Comparison of ENCODE assay signal across 23 cellular contexts in the genomic region with DNA sequence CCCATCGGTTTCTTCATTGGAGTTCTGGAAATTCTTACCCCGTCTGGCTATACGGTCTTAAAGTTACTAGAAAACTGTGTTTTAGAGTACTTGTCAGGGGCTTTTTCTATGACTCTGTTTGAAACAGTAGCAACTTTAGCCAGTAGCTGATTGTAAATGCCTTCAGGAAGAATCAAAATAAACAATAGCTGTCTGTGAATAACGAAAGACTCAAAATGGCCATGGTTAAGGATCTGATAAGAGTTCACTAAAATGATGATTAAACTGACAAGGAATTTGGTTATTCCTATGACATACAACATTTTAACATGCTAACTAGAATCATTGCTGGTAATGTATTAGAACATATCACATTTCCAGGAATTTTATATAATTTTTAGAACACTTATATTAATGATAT.
"Had no signal": no experiment of that assay in that cellular context is flagged by ENCODE, and none has a peak within 500 bp of the region (broad histone marks: within the 10 kb centered on the region; RNA-seq: fewer than 3 reads in every experiment).

No MANE protein-coding gene starts in this region.

- H2AFZ ChIP-seq: hepatocyte, neural progenitor cell, parathyroid adenoma had no signal

- H3K36me3 ChIP-seq: colonic mucosa, gastrocnemius medialis, left lung, neural progenitor cell, right lobe of liver, thoracic aorta, upper lobe of left lung had no signal

- H3K9ac ChIP-seq: neural progenitor cell, parathyroid adenoma had no signal

- H3K27ac ChIP-seq: colonic mucosa, epithelial cell of prostate, gastrocnemius medialis, hepatocyte, left lung, neural progenitor cell, parathyroid adenoma, right lobe of liver, thoracic aorta, tibial nerve, upper lobe of left lung had no signal

- ATAC-seq: esophagus mucosa; gastrocnemius medialis; left cardiac atrium; left lung; naive thymus-derived CD4-positive, alpha-beta T cell; right lobe of liver; stimulated activated naive B cell treated with anti-CD40 and anti-IgM and Interleukin-4, amounts not matched to agents 10 μg/mL and 1 μg/mL and 100 μg/mL, for 72 hours had no signal

- H3K9me3 ChIP-seq: colonic mucosa, gastrocnemius medialis, right lobe of liver, thoracic aorta, upper lobe of left lung had no signal

- H3K4me3 ChIP-seq: colonic mucosa, gastrocnemius medialis, hepatocyte, left lung, neural progenitor cell, right lobe of liver, thoracic aorta, tibial nerve, upper lobe of left lung had no signal

- DNase-seq: colonic mucosa; effector CD8-positive, alpha-beta T cell; endodermal cell; gastrocnemius medialis; head of caudate nucleus; left cardiac atrium; left lung; mesendoderm; midbrain; naive thymus-derived CD4-positive, alpha-beta T cell; right lobe of liver; small intestine; stimulated activated CD4-positive, alpha-beta T cell treated with anti-CD3 and anti-CD28 coated beads, Interleukin-15, amount 100 ng/mL, for 24 hours; stimulated activated CD4-positive, alpha-beta T cell treated with anti-CD3 and anti-CD28 coated beads, Interleukin-2, amount 100 ng/mL, for 48 hours; stimulated activated naive B cell treated with anti-CD40 and anti-IgM and Interleukin-4, amounts not matched to agents 10 μg/mL and 1 μg/mL and 100 μg/mL, for 72 hours; upper lobe of left lung had no signal

- H3K4me2 ChIP-seq: hepatocyte, neural progenitor cell had no signal

- H3K4me1 ChIP-seq: colonic mucosa, gastrocnemius medialis, left lung, neural progenitor cell, parathyroid adenoma, right lobe of liver, tibial nerve, upper lobe of left lung had no signal

- H3K79me2 ChIP-seq: hepatocyte, parathyroid adenoma had no signal

- H3K27me3 ChIP-seq: colonic mucosa, gastrocnemius medialis, hepatocyte, left lung, neural progenitor cell, right lobe of liver, tibial nerve, upper lobe of left lung had no signal
